8 cellular contexts compared by ENCODE assay signal in genomic region chr4:139555073-139555704, GRCh38. TPM values are rescaled to one million over a fixed set of nuclear protein-coding genes. Genes with fewer than 3 reads are reported as not detected.
DNase-seq lines count a peak whose midpoint lies in the region; ATAC-seq, FAIRE-seq and TF ChIP-seq lines count a peak whose summit lies in the region.

No MANE protein-coding gene starts in this region.

- H3K4me1 ChIP-seq in small intestine (ENCODE audit: control insufficient read depth in 2 of 2, insufficient read depth in 1 of 2, low read depth in 1 of 2, low read length in 1 of 2) = no peaks in the 10 kb centered on the region

- peaks cover 10% of the 10 kb centered on the region for H3K27me3 Mint-ChIP-seq in central memory CD8-positive, alpha-beta T cell

- WGBS in small intestine, 3 donors = 1 to 2% (median 1%) methylated on average over 34 to 53 of the region's 53 CpGs

- H3K36me3 Mint-ChIP-seq in central memory CD8-positive, alpha-beta T cell (ENCODE audit: insufficient read depth) = peaks cover 19% of the 10 kb centered on the region

- FAIRE-seq in GM12891 (lab: Jason Lieb, UNC) (peak; percentile 89), small intestine (lab: Jason Lieb, UNC) (peak; percentile 26)

- ATAC-seq in HG03095 (IDR thresholded peaks at IDR 0.05; ENCODE audit: unreplicated experiment) (peak; percentile 33), GM18873 (IDR thresholded peaks at IDR 0.05; ENCODE audit: low FRiP score, unreplicated experiment) (no peak)
- ATAC-seq in central memory CD8-positive, alpha-beta T cell (replicated peaks; ENCODE audit: extremely low read depth, poor library complexity, severe bottlenecking) = peak; percentile 57

- peak overlapping the region; percentile 82 to 89 for H3K4me3 ChIP-seq in small intestine (ENCODE audit: low read depth in 1 of 2, low read length in 2 of 2)

- DNase-seq in GM12891 (ENCODE audit: insufficient read length, low spot score) (peak; percentile 47), NCI-H345 treated with DMSO at 0.1 percent for 48 hours (lab: John Stamatoyannopoulos, UW; ENCODE audit: unreplicated experiment) (peak; percentile 49), iris pigment epithelial cell (ENCODE audit: low read depth) (peak; percentile 93), small intestine (peak; percentile 75)
- peak; percentile 76 for DNase-seq in activated CD4-positive, CD25-positive, alpha-beta regulatory T cell treated with anti-CD3 and anti-CD28 coated beads, Interleukin-2, amount 50 U/mL, for 72 hours
- DNase-seq in central memory CD8-positive, alpha-beta T cell (ENCODE audit: low spot score in 2 of 2) = peak; percentile 64 to 72

- H3K4me1 Mint-ChIP-seq in central memory CD8-positive, alpha-beta T cell = peaks cover 35% of the 10 kb centered on the region

- peaks cover 0 to 2% of the 10 kb centered on the region in 2 donors for H3K27me3 ChIP-seq in small intestine (ENCODE audit: control insufficient read depth in 2 of 2, insufficient read depth in 2 of 2, low read length in 2 of 2)

- TF ChIP-seq POLR2A in GM12891 (IDR thresholded peaks at IDR 0.05; ENCODE audit: low read depth, low read length) = no peak

- peak overlapping the region; percentile 87 to 93 for H3K27ac ChIP-seq in small intestine (ENCODE audit: low read depth in 1 of 2, low read length in 1 of 2)

- peak overlapping the region; percentile 99 for H3K27ac Mint-ChIP-seq in central memory CD8-positive, alpha-beta T cell (ENCODE audit: low read depth)

- no peaks in the 10 kb centered on the region for H3K36me3 ChIP-seq in small intestine (ENCODE audit: control insufficient read depth in 2 of 2, insufficient read depth in 2 of 2, low read length in 2 of 2)

- no peaks in the 10 kb centered on the region for H3K9me3 Mint-ChIP-seq in central memory CD8-positive, alpha-beta T cell

- H3K9me3 ChIP-seq in small intestine (ENCODE audit: control insufficient read depth, low read depth) = no peaks in the 10 kb centered on the region

- H3K4me3 Mint-ChIP-seq in central memory CD8-positive, alpha-beta T cell = peak overlapping the region; percentile 96

TF ChIP-seq in GM12891, 5 proteins besides CTCF, POLR2A, EP300 and RAD21:
- TF ChIP-seq PAX5 (IDR thresholded peaks at IDR 0.05; ENCODE audit: insufficient read depth, low read length, severe bottlenecking) (no peak), SPI1 (IDR thresholded peaks at IDR 0.05; ENCODE audit: low read depth, low read length) (no peak), POLR2AphosphoS5 (IDR thresholded peaks at IDR 0.05; ENCODE audit: low read depth, low read length) (no peak), TAF1 (IDR thresholded peaks at IDR 0.05; ENCODE audit: low read depth, low read length) (no peak), POU2F2 (IDR thresholded peaks at IDR 0.05; ENCODE audit: low read depth, low read length) (no peak)

RNA-seq across cellular contexts. Expression of gene SETD7, which starts 0.8 kb away (rescaled TPM):
- polyA plus RNA-seq in GM12891 (2012; ENCODE audit: low read depth, missing spikeins) = 1.0 TPM
- polyA plus RNA-seq in small intestine = 10 to 100 TPM in 1 of 3 donors, 1 to 10 TPM in 2; 2.7 to 17.1 (median 4.1) TPM
